1 cellular context compared by ENCODE assay signal in genomic region chr1:27135920-27136551, GRCh38.
TF ChIP-seq lines count a peak whose summit lies in the region.

No MANE protein-coding gene starts in this region.

TF ChIP-seq in GM12878, 131 proteins besides CTCF, POLR2A, EP300 and RAD21:
- TF ChIP-seq NFXL1 (IDR thresholded peaks at IDR 0.05; ENCODE audit: borderline replicate concordance) (0 out of 2 replicates have a peak, but pooled peaks have one; percentile 67), RELA (IDR thresholded peaks at IDR 0.05; ENCODE audit: borderline replicate concordance, partially characterized antibody) (no peak), CBX3 (IDR thresholded peaks at IDR 0.05; ENCODE audit: borderline replicate concordance, low read depth) (no peak), DPF2 (IDR thresholded peaks at IDR 0.05) (0 out of 2 replicates have a peak, but pooled peaks have one; percentile 33)
TF ChIP-seq in GM12878: peak in this region for 2.
